ENCODE assay signal across 1 cellular context in genomic region chr6:4647414-4648365, GRCh38.
A peak's percentile ranks its signal among the peaks of the same experiment; 100 is the strongest.
TF ChIP-seq lines count a peak whose summit lies in the region.

No MANE protein-coding gene starts in this region.

TF ChIP-seq in HepG2, 621 proteins besides CTCF, POLR2A, EP300 and RAD21 (continued from another document and continues in another):
- TF ChIP-seq IRF9 (CRISPR knock-in tag; IDR thresholded peaks at IDR 0.05; ENCODE audit: borderline replicate concordance): peak; percentile 81
- TF ChIP-seq, protein P1, sequence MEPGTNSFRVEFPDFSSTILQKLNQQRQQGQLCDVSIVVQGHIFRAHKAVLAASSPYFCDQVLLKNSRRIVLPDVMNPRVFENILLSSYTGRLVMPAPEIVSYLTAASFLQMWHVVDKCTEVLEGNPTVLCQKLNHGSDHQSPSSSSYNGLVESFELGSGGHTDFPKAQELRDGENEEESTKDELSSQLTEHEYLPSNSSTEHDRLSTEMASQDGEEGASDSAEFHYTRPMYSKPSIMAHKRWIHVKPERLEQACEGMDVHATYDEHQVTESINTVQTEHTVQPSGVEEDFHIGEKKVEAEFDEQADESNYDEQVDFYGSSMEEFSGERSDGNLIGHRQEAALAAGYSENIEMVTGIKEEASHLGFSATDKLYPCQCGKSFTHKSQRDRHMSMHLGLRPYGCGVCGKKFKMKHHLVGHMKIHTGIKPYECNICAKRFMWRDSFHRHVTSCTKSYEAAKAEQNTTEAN (CRISPR knock-in tag; conservative IDR thresholded peaks at IDR 0.05): peak; percentile 84
- TF ChIP-seq ZNF382 (CRISPR knock-in tag; IDR thresholded peaks at IDR 0.05; ENCODE audit: borderline replicate concordance): no peak
- no peak for TF ChIP-seq ZNF7 (CRISPR knock-in tag; IDR thresholded peaks at IDR 0.05)
- peak; percentile 75; the same call in 1 of the 2 replicates for TF ChIP-seq ZNF331 (CRISPR knock-in tag; IDR thresholded peaks at IDR 0.05)
- TF ChIP-seq MBD4 (IDR thresholded peaks at IDR 0.05; ENCODE audit: borderline replicate concordance, low read length): no peak
- TF ChIP-seq, protein P2, sequence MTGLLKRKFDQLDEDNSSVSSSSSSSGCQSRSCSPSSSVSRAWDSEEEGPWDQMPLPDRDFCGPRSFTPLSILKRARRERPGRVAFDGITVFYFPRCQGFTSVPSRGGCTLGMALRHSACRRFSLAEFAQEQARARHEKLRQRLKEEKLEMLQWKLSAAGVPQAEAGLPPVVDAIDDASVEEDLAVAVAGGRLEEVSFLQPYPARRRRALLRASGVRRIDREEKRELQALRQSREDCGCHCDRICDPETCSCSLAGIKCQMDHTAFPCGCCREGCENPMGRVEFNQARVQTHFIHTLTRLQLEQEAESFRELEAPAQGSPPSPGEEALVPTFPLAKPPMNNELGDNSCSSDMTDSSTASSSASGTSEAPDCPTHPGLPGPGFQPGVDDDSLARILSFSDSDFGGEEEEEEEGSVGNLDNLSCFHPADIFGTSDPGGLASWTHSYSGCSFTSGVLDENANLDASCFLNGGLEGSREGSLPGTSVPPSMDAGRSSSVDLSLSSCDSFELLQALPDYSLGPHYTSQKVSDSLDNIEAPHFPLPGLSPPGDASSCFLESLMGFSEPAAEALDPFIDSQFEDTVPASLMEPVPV (CRISPR knock-in tag; IDR thresholded peaks at IDR 0.05): peak; percentile 80; the same call in 1 of the 2 replicates
- peak; percentile 78; the same call in 1 of the 2 replicates for TF ChIP-seq ZNF792 (CRISPR knock-in tag; IDR thresholded peaks at IDR 0.05)
- TF ChIP-seq ZNF598 (CRISPR knock-in tag; IDR thresholded peaks at IDR 0.05; ENCODE audit: borderline replicate concordance): no peak
- peak; percentile 82 for TF ChIP-seq IRF2 (CRISPR knock-in tag; IDR thresholded peaks at IDR 0.05)
- TF ChIP-seq, protein P3, sequence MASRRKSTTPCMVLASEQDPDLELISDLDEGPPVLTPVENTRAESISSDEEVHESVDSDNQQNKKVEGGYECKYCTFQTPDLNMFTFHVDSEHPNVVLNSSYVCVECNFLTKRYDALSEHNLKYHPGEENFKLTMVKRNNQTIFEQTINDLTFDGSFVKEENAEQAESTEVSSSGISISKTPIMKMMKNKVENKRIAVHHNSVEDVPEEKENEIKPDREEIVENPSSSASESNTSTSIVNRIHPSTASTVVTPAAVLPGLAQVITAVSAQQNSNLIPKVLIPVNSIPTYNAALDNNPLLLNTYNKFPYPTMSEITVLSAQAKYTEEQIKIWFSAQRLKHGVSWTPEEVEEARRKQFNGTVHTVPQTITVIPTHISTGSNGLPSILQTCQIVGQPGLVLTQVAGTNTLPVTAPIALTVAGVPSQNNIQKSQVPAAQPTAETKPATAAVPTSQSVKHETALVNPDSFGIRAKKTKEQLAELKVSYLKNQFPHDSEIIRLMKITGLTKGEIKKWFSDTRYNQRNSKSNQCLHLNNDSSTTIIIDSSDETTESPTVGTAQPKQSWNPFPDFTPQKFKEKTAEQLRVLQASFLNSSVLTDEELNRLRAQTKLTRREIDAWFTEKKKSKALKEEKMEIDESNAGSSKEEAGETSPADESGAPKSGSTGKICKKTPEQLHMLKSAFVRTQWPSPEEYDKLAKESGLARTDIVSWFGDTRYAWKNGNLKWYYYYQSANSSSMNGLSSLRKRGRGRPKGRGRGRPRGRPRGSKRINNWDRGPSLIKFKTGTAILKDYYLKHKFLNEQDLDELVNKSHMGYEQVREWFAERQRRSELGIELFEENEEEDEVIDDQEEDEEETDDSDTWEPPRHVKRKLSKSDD (CRISPR knock-in tag; IDR thresholded peaks at IDR 0.05; ENCODE audit: low read depth): no peak
- no peak for TF ChIP-seq ZNF543 (CRISPR knock-in tag; IDR thresholded peaks at IDR 0.05)
- TF ChIP-seq ZFP82 (CRISPR knock-in tag; IDR thresholded peaks at IDR 0.05; ENCODE audit: borderline replicate concordance): no peak
- TF ChIP-seq KLF11 (CRISPR knock-in tag; IDR thresholded peaks at IDR 0.05): peak; percentile 79; the same call in 1 of the 2 replicates
- TF ChIP-seq SCMH1 (CRISPR knock-in tag; IDR thresholded peaks at IDR 0.05; ENCODE audit: borderline replicate concordance): no peak
- TF ChIP-seq ZFP1 (CRISPR knock-in tag; IDR thresholded peaks at IDR 0.05): 0 out of 2 replicates have a peak, but pooled peaks have one; percentile 44
- TF ChIP-seq FOXA1 (IDR thresholded peaks at IDR 0.05): no peak
- TF ChIP-seq FOXA1 (CRISPR knock-in tag; IDR thresholded peaks at IDR 0.05): peak; percentile 65
- 0 out of 2 replicates have a peak, but pooled peaks have one; percentile 12 for TF ChIP-seq ZBTB2 (CRISPR knock-in tag; IDR thresholded peaks at IDR 0.05; ENCODE audit: low read depth)
- TF ChIP-seq RXRB (CRISPR knock-in tag; IDR thresholded peaks at IDR 0.05; ENCODE audit: borderline replicate concordance): peak; percentile 72; the same call in 1 of the 2 replicates
- peak; percentile 63; the same call in 1 of the 2 replicates for TF ChIP-seq ZFP90 (CRISPR knock-in tag; IDR thresholded peaks at IDR 0.05; ENCODE audit: borderline replicate concordance)
- TF ChIP-seq DNMT3B (CRISPR knock-in tag; conservative IDR thresholded peaks at IDR 0.05): no peak
- no peak; the same call in 1 of the 2 replicates for TF ChIP-seq ZNF333 (CRISPR knock-in tag; IDR thresholded peaks at IDR 0.05; ENCODE audit: borderline replicate concordance)
- no peak; the same call in 1 of the 2 replicates for TF ChIP-seq PPARG (CRISPR knock-in tag; conservative IDR thresholded peaks at IDR 0.05)
- TF ChIP-seq MIXL1 (CRISPR knock-in tag; IDR thresholded peaks at IDR 0.05): peak; percentile 71
- no peak; the same call in 1 of the 2 replicates for TF ChIP-seq ARID2 (CRISPR knock-in tag; IDR thresholded peaks at IDR 0.05; ENCODE audit: borderline replicate concordance)
- TF ChIP-seq REXO4 (CRISPR knock-in tag; IDR thresholded peaks at IDR 0.05; ENCODE audit: borderline replicate concordance): no peak
- TF ChIP-seq ZNF367 (CRISPR knock-in tag; IDR thresholded peaks at IDR 0.05; ENCODE audit: borderline replicate concordance): no peak; the same call in 1 of the 2 replicates
- no peak for TF ChIP-seq GMEB2 (CRISPR knock-in tag; IDR thresholded peaks at IDR 0.05; ENCODE audit: low read depth)
- TF ChIP-seq ZNF350 (CRISPR knock-in tag; IDR thresholded peaks at IDR 0.05; ENCODE audit: borderline replicate concordance, low read depth): peak; percentile 90
- TF ChIP-seq KAT7 (CRISPR knock-in tag; IDR thresholded peaks at IDR 0.05; ENCODE audit: borderline replicate concordance): 0 out of 2 replicates have a peak, but pooled peaks have one; percentile 67
- TF ChIP-seq TEAD2 (CRISPR knock-in tag; IDR thresholded peaks at IDR 0.05): no peak
- peak; percentile 57 for TF ChIP-seq HNRNPLL (IDR thresholded peaks at IDR 0.05; ENCODE audit: low read depth, low read length, poor library complexity, severe bottlenecking)
- peak; percentile 89 for TF ChIP-seq FOXO1 (CRISPR knock-in tag; IDR thresholded peaks at IDR 0.05)
- TF ChIP-seq JARID2 (CRISPR knock-in tag; IDR thresholded peaks at IDR 0.05; ENCODE audit: insufficient replicate concordance): peak; percentile 92
- no peak for TF ChIP-seq ZNF646 (CRISPR knock-in tag; IDR thresholded peaks at IDR 0.05)
- TF ChIP-seq, protein P4, sequence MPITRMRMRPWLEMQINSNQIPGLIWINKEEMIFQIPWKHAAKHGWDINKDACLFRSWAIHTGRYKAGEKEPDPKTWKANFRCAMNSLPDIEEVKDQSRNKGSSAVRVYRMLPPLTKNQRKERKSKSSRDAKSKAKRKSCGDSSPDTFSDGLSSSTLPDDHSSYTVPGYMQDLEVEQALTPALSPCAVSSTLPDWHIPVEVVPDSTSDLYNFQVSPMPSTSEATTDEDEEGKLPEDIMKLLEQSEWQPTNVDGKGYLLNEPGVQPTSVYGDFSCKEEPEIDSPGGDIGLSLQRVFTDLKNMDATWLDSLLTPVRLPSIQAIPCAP (CRISPR knock-in tag; IDR thresholded peaks at IDR 0.05; ENCODE audit: low read depth): no peak; the same call in 1 of the 2 replicates
- TF ChIP-seq, protein P5, sequence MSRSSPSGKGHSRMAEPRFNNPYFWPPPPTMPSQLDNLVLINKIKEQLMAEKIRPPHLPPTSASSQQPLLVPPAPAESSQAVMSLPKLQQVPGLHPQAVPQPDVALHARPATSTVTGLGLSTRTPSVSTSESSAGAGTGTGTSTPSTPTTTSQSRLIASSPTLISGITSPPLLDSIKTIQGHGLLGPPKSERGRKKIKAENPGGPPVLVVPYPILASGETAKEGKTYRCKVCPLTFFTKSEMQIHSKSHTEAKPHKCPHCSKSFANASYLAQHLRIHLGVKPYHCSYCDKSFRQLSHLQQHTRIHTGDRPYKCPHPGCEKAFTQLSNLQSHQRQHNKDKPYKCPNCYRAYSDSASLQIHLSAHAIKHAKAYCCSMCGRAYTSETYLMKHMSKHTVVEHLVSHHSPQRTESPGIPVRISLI (CRISPR knock-in tag; IDR thresholded peaks at IDR 0.05; ENCODE audit: borderline replicate concordance): no peak
- no peak for TF ChIP-seq PCBP2 (optimal IDR thresholded peaks at IDR 0.05; ENCODE audit: low read depth, low read length, poor library complexity, severe bottlenecking)
- peak; percentile 86 for TF ChIP-seq ZNF225 (CRISPR knock-in tag; IDR thresholded peaks at IDR 0.05)
- no peak for TF ChIP-seq WIZ (CRISPR knock-in tag; IDR thresholded peaks at IDR 0.05)
- no peak for TF ChIP-seq BRD4 (CRISPR knock-in tag; IDR thresholded peaks at IDR 0.05)
